ENCODE assay signal across 3 cellular contexts in the genomic region with DNA sequence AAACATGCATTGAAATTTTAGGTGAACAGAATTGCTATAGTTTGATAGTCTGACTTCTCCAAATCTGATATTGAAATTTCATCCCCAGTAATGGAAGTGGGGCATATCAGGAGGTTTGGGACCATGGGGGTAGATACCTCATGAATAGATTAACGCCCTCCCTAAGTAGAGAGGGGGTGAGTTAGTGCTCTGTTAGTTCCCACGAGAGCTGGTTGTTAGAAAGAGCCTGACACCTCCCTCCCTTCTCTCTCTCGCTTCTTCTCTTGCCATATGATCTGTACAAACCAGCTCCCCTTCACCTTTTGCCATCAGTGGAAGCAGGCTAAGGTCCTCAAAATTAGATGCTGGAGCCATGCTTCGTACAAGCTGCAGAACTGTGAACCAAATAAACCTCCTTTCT.
A peak's percentile ranks its signal among the peaks of the same experiment; 100 is the strongest.
TF ChIP-seq lines count a peak whose summit lies in the region.

No MANE protein-coding gene starts in this region.

TF ChIP-seq in GM12891, 5 proteins besides CTCF, POLR2A, EP300 and RAD21:
- TF ChIP-seq TAF1 (IDR thresholded peaks at IDR 0.05; ENCODE audit: low read depth, low read length) (no peak), POU2F2 (IDR thresholded peaks at IDR 0.05; ENCODE audit: low read depth, low read length) (no peak), POLR2AphosphoS5 (IDR thresholded peaks at IDR 0.05; ENCODE audit: low read depth, low read length) (no peak), PAX5 (IDR thresholded peaks at IDR 0.05; ENCODE audit: insufficient read depth, low read length, severe bottlenecking) (no peak), SPI1 (IDR thresholded peaks at IDR 0.05; ENCODE audit: low read depth, low read length) (no peak)

TF ChIP-seq in GM12878, 131 proteins besides CTCF, POLR2A, EP300 and RAD21:
- TF ChIP-seq NFXL1 (IDR thresholded peaks at IDR 0.05; ENCODE audit: borderline replicate concordance) (peak; percentile 16; the same call in 1 of the 2 replicates), SMARCA5 (IDR thresholded peaks at IDR 0.05) (0 out of 2 replicates have a peak, but pooled peaks have one; percentile 49), MTA3 (IDR thresholded peaks at IDR 0.05; ENCODE audit: borderline replicate concordance, low read length) (no peak)

TF ChIP-seq in WTC11, 78 proteins besides CTCF, POLR2A, EP300 and RAD21:
- TF ChIP-seq, protein P1, sequence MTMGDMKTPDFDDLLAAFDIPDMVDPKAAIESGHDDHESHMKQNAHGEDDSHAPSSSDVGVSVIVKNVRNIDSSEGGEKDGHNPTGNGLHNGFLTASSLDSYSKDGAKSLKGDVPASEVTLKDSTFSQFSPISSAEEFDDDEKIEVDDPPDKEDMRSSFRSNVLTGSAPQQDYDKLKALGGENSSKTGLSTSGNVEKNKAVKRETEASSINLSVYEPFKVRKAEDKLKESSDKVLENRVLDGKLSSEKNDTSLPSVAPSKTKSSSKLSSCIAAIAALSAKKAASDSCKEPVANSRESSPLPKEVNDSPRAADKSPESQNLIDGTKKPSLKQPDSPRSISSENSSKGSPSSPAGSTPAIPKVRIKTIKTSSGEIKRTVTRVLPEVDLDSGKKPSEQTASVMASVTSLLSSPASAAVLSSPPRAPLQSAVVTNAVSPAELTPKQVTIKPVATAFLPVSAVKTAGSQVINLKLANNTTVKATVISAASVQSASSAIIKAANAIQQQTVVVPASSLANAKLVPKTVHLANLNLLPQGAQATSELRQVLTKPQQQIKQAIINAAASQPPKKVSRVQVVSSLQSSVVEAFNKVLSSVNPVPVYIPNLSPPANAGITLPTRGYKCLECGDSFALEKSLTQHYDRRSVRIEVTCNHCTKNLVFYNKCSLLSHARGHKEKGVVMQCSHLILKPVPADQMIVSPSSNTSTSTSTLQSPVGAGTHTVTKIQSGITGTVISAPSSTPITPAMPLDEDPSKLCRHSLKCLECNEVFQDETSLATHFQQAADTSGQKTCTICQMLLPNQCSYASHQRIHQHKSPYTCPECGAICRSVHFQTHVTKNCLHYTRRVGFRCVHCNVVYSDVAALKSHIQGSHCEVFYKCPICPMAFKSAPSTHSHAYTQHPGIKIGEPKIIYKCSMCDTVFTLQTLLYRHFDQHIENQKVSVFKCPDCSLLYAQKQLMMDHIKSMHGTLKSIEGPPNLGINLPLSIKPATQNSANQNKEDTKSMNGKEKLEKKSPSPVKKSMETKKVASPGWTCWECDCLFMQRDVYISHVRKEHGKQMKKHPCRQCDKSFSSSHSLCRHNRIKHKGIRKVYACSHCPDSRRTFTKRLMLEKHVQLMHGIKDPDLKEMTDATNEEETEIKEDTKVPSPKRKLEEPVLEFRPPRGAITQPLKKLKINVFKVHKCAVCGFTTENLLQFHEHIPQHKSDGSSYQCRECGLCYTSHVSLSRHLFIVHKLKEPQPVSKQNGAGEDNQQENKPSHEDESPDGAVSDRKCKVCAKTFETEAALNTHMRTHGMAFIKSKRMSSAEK (CRISPR knock-in tag; IDR thresholded peaks at IDR 0.05; ENCODE audit: borderline replicate concordance): no peak
- TF ChIP-seq ZNF263 (CRISPR knock-in tag; IDR thresholded peaks at IDR 0.05; ENCODE audit: low read depth) (no peak), NFYB (CRISPR knock-in tag; conservative IDR thresholded peaks at IDR 0.05; ENCODE audit: low read depth) (no peak)
TF ChIP-seq in WTC11: peak in this region for 0.
